In the genomic region with DNA sequence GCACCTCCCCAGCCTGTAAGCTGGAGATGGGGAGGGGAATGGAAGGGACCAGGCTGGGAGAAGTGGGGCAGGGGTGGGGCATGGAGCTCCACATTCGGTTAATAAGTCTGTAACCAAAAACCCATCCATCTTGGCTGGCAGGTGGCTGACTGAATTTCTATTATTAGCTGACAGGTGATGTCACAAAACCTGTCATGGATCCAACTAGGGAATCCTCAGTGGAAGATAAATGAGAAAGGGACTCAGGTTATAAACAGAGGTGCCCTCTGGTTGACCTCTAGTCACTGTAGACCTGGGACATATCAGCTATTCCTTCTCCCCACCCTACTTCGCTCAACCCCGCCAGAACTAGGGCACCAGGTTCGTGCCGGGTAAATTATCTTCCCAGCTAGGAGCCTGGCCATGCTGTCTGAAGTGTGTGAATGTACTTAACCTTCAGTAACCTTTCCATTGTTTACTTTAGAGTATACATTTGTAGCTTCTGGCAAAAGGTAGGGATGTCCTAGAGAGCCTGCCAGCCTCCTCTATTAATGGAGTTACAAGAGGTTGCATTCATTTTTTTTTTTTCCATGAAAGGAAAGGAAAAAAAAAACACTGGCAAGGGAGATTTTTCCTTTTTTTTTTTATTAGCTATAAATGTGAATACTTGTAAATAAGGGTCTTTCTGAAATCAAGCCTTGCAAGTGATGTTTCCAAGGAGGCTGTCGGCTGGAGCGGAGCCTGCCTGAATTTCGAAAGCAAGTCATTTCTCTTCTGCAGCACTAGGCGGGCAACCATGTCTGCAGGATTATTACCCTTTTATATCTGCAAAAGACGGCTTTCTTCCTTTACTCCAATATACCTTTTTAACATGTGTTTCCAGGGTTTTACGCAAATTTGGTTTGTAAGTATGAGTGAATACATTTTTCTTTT, we compare ENCODE assay signal across 11 cellular contexts.
DNase-seq lines count a peak whose midpoint lies in the region; ATAC-seq, FAIRE-seq and TF ChIP-seq lines count a peak whose summit lies in the region.
"Had no signal": no experiment of that assay in that cellular context is flagged by ENCODE, and none has a peak within 500 bp of the region (broad histone marks: within the 10 kb centered on the region; RNA-seq: fewer than 3 reads in every experiment).

No MANE protein-coding gene starts in this region.

- H3K4me3 Mint-ChIP-seq in endothelial cell (ENCODE audit: unreplicated experiment) = no peak overlapping the region
- H3K4me3 Mint-ChIP-seq: natural killer cell treated with Interleukin-12 subunit alpha and Interleukin-12 subunit beta and Interleukin-15 and Interleukin-18, amount 100 ng/mL, for 72 hours had no signal

- H3K27me3 ChIP-seq in K562 (ENCODE audit: control insufficient read depth in 2 of 2, insufficient read depth in 2 of 2, low read length in 2 of 2) = no peaks in the 10 kb centered on the region

- no TSS peak for BruUV-seq in K562 (replicated peaks; lab: Mats Ljungman, UMichigan)

- TF ChIP-seq CTCF in K562 (IDR thresholded peaks at IDR 0.05 in 2 of 3, conservative IDR thresholded peaks at IDR 0.05 in 1 of 3; ENCODE audit: insufficient read depth in 2 of 3, low read depth in 1 of 3, low read length in 3 of 3) (no peak), mucosa of descending colon (IDR thresholded peaks at IDR 0.05) (no peak), endothelial cell (IDR thresholded peaks at IDR 0.05; ENCODE audit: unreplicated experiment) (no peak)

- WGBS in K562 (ENCODE audit: insufficient coverage, low coverage, missing lambda C conversion rate) = 90% methylated on average over 11 of the region's 11 CpGs

- H4K20me1 ChIP-seq in K562 (replicated peaks; ENCODE audit: control insufficient read depth, insufficient read depth, low read length) = no peaks in the 10 kb centered on the region

- H2AFZ ChIP-seq in K562 (ENCODE audit: low read depth, low read length) = no peak overlapping the region

- ATAC-seq in K562 = no peak
- ATAC-seq in mucosa of descending colon = peak; percentile 22
- ATAC-seq in HG02840 (IDR thresholded peaks at IDR 0.05; ENCODE audit: low FRiP score, unreplicated experiment) = no peak
- ATAC-seq: natural killer cell treated with Interleukin-12 subunit alpha and Interleukin-12 subunit beta and Interleukin-15 and Interleukin-18, amount 100 ng/mL, for 72 hours had no signal

- H3K4me1 Mint-ChIP-seq in endothelial cell (ENCODE audit: unreplicated experiment) = peaks cover 3% of the 10 kb centered on the region

- no peak overlapping the region for H3K4me2 ChIP-seq in K562 (ENCODE audit: insufficient read depth, low read length)

- peaks cover 43% of the 10 kb centered on the region for H3K36me3 Mint-ChIP-seq in endothelial cell (ENCODE audit: low read depth, unreplicated experiment)

- POLR2A ChIA-PET in K562 (lab: Yijun Ruan, JAX) = interaction anchor here (0.6 to 0.7 kb wide), 2 partner anchors 1400 to 1840 kb away, joined by 3 read pairs; no protein-coding TSS in a partner anchor

- DNase-seq in DMS53 (lab: John Stamatoyannopoulos, UW) (peak; percentile 91), NCI-H2081 (lab: John Stamatoyannopoulos, UW) (peak; percentile 67 to 90), K562 (ENCODE audit: extremely low read depth in 1 of 4, low spot score in 3 of 4) (no peak), mucosa of descending colon (no peak), endothelial cell (ENCODE audit: low spot score) (no peak), GM12892 (ENCODE audit: insufficient read length) (no peak)
- DNase-seq in stimulated activated CD4-positive, alpha-beta T cell treated with anti-CD3 and anti-CD28 coated beads, Interleukin-1b, Interleukin-23, amount 100 ng/mL, for 48 hours = no peak
- DNase-seq: activated T-cell treated with anti-CD3 and anti-CD28 coated beads for 4 hours, erythroblast had no signal

- no peak overlapping the region for H3K27ac ChIP-seq in K562 (ENCODE audit: extremely low read depth, low read depth, low read length)

- no peak overlapping the region for H3K27ac Mint-ChIP-seq in endothelial cell (ENCODE audit: unreplicated experiment)
- H3K27ac Mint-ChIP-seq: natural killer cell treated with Interleukin-12 subunit alpha and Interleukin-12 subunit beta and Interleukin-15 and Interleukin-18, amount 100 ng/mL, for 72 hours had no signal

- no peaks in the 10 kb centered on the region for H3K79me2 ChIP-seq in K562 (ENCODE audit: control insufficient read depth, insufficient read depth, low read length)

- no peak overlapping the region for H3K4me3 ChIP-seq in K562
- no peak overlapping the region for H3K4me3 ChIP-seq in mucosa of descending colon

- intact Hi-C loops in K562 (cut with micrococcal nuclease) = no loop called here
- intact Hi-C loops in mucosa of descending colon (cut with DNase I, micrococcal nuclease) = loop anchor here in 1 of 2 donors (10.0 kb wide), 1 partner anchor 153 kb away; no protein-coding TSS in a partner anchor

- TF ChIP-seq RAD21 in K562 (CRISPR knock-in tag; conservative IDR thresholded peaks at IDR 0.05 in 1 of 2, IDR thresholded peaks at IDR 0.05 in 1 of 2) = no peak

- H3K27me3 Mint-ChIP-seq in endothelial cell (ENCODE audit: unreplicated experiment) = peaks cover 20% of the 10 kb centered on the region
- H3K27me3 Mint-ChIP-seq: natural killer cell treated with Interleukin-12 subunit alpha and Interleukin-12 subunit beta and Interleukin-15 and Interleukin-18, amount 100 ng/mL, for 72 hours had no signal

- CTCF ChIA-PET in K562 (lab: Yijun Ruan, JAX; ENCODE audit: low intra/inter-chr PET ratio) = interaction anchor here (0.6 kb wide), 1 partner anchor 501 kb away, joined by 3 read pairs; no protein-coding TSS in a partner anchor

- peaks cover 64% of the 10 kb centered on the region for H3K36me3 ChIP-seq in K562 (ENCODE audit: control insufficient read depth, insufficient read depth, low read length)
- H3K36me3 ChIP-seq in mucosa of descending colon (ENCODE audit: low read depth) = no peaks in the 10 kb centered on the region

- TF ChIP-seq POLR2A in K562 (conservative IDR thresholded peaks at IDR 0.05) (no peak), GM12892 (IDR thresholded peaks at IDR 0.05; ENCODE audit: low read depth, low read length) (no peak)

- H3K4me1 ChIP-seq in K562 (replicated peaks in 1 of 2; ENCODE audit: control insufficient read depth in 2 of 2, insufficient read depth in 2 of 2, low read length in 2 of 2) (peaks cover 0 to 6% of the 10 kb centered on the region in 2 experiments; a peak in 3 of 5 replicates), mucosa of descending colon (ENCODE audit: low read depth) (peaks cover 4% of the 10 kb centered on the region)

- H3K9me3 ChIP-seq in K562 (replicated peaks; ENCODE audit: control insufficient read depth, insufficient read depth, low read depth, low read length) (no peaks in the 10 kb centered on the region), mucosa of descending colon (no peaks in the 10 kb centered on the region)

- H3K9me1 ChIP-seq in K562 (ENCODE audit: control insufficient read depth, insufficient read depth, low read length) = peaks cover 2% of the 10 kb centered on the region

- TF ChIP-seq EP300 in K562 (IDR thresholded peaks at IDR 0.05; ENCODE audit: low read length) = no peak

- H3K9ac ChIP-seq in K562 (ENCODE audit: insufficient read depth in 1 of 2, low read depth in 2 of 2, low read length in 2 of 2) = no peak overlapping the region

- FAIRE-seq in K562 (lab: Jason Lieb, UNC) = no peak
- FAIRE-seq in GM12892 (lab: Jason Lieb, UNC) = no peak

- H3K9me3 Mint-ChIP-seq in endothelial cell (ENCODE audit: unreplicated experiment) = no peaks in the 10 kb centered on the region
- H3K9me3 Mint-ChIP-seq: natural killer cell treated with Interleukin-12 subunit alpha and Interleukin-12 subunit beta and Interleukin-15 and Interleukin-18, amount 100 ng/mL, for 72 hours had no signal

- in situ Hi-C loops in K562 (cut with MboI) = loop anchor here (10.0 to 25.0 kb wide), 2 partner anchors 623 to 1875 kb away; a partner anchor contains a TSS

TF ChIP-seq in K562, 482 proteins besides CTCF, POLR2A, EP300 and RAD21 (continues in another document):
- TF ChIP-seq, protein P1, sequence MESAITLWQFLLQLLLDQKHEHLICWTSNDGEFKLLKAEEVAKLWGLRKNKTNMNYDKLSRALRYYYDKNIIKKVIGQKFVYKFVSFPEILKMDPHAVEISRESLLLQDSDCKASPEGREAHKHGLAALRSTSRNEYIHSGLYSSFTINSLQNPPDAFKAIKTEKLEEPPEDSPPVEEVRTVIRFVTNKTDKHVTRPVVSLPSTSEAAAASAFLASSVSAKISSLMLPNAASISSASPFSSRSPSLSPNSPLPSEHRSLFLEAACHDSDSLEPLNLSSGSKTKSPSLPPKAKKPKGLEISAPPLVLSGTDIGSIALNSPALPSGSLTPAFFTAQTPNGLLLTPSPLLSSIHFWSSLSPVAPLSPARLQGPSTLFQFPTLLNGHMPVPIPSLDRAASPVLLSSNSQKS (CRISPR knock-in tag; IDR thresholded peaks at IDR 0.05) = no peak

Comparison
In these comparisons a context has a peak if more than half of its experiments do, and no peak if none do; other contexts are left out.
1. DNase-seq: peak in DMS53 (single experiment) and NCI-H2081 (2 of 2); none in K562 (0 of 4), mucosa of descending colon (0 of 3), endothelial cell (single experiment), GM12892 (single experiment) and stimulated activated CD4-positive, alpha-beta T cell treated with anti-CD3 and anti-CD28 coated beads, Interleukin-1b, Interleukin-23, amount 100 ng/mL, for 48 hours (single experiment).